1 cellular context compared by ENCODE assay signal in the genomic region with DNA sequence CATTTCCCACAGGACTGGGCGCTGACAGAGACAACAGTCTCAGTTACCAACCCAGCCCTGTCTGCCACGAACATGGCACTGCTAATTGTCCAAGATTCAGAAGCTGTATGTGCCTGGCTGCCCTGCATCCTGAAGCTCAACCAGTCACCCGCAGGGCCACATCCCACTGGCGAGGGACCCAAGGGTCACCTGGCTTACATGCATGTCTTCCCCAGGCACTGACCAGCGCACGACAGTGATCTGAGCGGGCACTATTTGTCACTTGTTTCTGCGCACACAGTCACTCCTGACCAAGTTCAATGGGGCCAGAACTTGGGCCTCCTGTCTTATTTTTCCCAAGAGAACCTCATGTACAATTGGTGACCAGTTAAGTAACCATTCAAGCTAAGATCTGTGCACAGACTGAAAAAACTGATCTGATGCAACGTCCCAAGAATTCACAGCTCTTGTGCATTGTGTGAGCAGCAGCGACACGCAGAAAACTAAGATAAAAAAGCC.
TF ChIP-seq lines count a peak whose summit lies in the region.

No MANE protein-coding gene starts in this region.

TF ChIP-seq in GM12878, 131 proteins besides CTCF, POLR2A, EP300 and RAD21:
- TF ChIP-seq TBL1XR1 (IDR thresholded peaks at IDR 0.05; ENCODE audit: low read depth, low read length) (no peak), ZNF217 (IDR thresholded peaks at IDR 0.05) (no peak), IRF5 (IDR thresholded peaks at IDR 0.05; ENCODE audit: borderline replicate concordance) (no peak), BCL11A (IDR thresholded peaks at IDR 0.05; ENCODE audit: low read depth, low read length) (no peak), RUNX3 (IDR thresholded peaks at IDR 0.05; ENCODE audit: low read length) (no peak), ZBTB4 (CRISPR knock-in tag; IDR thresholded peaks at IDR 0.05) (no peak), REST (IDR thresholded peaks at IDR 0.05; ENCODE audit: low read depth, low read length) (no peak)
- TF ChIP-seq, protein P1, sequence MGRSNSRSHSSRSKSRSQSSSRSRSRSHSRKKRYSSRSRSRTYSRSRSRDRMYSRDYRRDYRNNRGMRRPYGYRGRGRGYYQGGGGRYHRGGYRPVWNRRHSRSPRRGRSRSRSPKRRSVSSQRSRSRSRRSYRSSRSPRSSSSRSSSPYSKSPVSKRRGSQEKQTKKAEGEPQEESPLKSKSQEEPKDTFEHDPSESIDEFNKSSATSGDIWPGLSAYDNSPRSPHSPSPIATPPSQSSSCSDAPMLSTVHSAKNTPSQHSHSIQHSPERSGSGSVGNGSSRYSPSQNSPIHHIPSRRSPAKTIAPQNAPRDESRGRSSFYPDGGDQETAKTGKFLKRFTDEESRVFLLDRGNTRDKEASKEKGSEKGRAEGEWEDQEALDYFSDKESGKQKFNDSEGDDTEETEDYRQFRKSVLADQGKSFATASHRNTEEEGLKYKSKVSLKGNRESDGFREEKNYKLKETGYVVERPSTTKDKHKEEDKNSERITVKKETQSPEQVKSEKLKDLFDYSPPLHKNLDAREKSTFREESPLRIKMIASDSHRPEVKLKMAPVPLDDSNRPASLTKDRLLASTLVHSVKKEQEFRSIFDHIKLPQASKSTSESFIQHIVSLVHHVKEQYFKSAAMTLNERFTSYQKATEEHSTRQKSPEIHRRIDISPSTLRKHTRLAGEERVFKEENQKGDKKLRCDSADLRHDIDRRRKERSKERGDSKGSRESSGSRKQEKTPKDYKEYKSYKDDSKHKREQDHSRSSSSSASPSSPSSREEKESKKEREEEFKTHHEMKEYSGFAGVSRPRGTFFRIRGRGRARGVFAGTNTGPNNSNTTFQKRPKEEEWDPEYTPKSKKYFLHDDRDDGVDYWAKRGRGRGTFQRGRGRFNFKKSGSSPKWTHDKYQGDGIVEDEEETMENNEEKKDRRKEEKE (IDR thresholded peaks at IDR 0.05), result no peak
- TF ChIP-seq, protein P2, sequence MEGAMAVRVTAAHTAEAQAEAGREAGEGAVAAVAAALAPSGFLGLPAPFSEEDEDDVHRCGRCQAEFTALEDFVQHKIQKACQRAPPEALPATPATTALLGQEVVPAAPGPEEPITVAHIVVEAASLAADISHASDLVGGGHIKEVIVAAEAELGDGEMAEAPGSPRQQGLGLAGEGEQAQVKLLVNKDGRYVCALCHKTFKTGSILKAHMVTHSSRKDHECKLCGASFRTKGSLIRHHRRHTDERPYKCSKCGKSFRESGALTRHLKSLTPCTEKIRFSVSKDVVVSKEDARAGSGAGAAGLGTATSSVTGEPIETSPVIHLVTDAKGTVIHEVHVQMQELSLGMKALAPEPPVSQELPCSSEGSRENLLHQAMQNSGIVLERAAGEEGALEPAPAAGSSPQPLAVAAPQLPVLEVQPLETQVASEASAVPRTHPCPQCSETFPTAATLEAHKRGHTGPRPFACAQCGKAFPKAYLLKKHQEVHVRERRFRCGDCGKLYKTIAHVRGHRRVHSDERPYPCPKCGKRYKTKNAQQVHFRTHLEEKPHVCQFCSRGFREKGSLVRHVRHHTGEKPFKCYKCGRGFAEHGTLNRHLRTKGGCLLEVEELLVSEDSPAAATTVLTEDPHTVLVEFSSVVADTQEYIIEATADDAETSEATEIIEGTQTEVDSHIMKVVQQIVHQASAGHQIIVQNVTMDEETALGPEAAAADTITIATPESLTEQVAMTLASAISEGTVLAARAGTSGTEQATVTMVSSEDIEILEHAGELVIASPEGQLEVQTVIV (IDR thresholded peaks at IDR 0.05; ENCODE audit: borderline replicate concordance, partially characterized antibody), result no peak
- TF ChIP-seq, protein P3, sequence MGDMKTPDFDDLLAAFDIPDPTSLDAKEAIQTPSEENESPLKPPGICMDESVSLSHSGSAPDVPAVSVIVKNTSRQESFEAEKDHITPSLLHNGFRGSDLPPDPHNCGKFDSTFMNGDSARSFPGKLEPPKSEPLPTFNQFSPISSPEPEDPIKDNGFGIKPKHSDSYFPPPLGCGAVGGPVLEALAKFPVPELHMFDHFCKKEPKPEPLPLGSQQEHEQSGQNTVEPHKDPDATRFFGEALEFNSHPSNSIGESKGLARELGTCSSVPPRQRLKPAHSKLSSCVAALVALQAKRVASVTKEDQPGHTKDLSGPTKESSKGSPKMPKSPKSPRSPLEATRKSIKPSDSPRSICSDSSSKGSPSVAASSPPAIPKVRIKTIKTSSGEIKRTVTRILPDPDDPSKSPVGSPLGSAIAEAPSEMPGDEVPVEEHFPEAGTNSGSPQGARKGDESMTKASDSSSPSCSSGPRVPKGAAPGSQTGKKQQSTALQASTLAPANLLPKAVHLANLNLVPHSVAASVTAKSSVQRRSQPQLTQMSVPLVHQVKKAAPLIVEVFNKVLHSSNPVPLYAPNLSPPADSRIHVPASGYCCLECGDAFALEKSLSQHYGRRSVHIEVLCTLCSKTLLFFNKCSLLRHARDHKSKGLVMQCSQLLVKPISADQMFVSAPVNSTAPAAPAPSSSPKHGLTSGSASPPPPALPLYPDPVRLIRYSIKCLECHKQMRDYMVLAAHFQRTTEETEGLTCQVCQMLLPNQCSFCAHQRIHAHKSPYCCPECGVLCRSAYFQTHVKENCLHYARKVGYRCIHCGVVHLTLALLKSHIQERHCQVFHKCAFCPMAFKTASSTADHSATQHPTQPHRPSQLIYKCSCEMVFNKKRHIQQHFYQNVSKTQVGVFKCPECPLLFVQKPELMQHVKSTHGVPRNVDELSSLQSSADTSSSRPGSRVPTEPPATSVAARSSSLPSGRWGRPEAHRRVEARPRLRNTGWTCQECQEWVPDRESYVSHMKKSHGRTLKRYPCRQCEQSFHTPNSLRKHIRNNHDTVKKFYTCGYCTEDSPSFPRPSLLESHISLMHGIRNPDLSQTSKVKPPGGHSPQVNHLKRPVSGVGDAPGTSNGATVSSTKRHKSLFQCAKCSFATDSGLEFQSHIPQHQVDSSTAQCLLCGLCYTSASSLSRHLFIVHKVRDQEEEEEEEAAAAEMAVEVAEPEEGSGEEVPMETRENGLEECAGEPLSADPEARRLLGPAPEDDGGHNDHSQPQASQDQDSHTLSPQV (IDR thresholded peaks at IDR 0.05), result no peak
